Comparison of ENCODE assay signal across 19 cellular contexts in the genomic region with DNA sequence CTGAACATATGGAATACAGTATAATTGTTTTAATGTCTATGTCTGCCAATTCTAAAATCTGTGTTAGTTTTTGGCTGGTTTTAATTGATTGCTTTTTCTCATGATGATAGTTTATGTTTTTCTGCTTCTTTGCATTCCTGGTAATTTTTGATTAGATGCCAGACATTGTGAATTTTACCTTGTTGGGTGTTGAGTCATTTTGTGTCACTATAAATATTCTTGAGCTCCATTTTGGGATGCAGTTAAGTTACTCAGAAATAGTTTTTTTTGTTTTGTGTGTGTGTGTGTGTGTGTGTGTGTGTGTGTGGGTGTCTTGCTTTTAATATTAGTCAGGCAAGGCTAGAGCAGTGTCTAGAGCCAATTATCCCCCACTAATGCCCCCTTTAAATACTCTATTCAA.
"Had no signal": no experiment of that assay in that cellular context is flagged by ENCODE, and none has a peak within 500 bp of the region (broad histone marks: within the 10 kb centered on the region; RNA-seq: fewer than 3 reads in every experiment).

No MANE protein-coding gene starts in this region.

- H3K27ac ChIP-seq: prostate gland, suprapubic skin had no signal

- H3K4me1 ChIP-seq: prostate gland, suprapubic skin had no signal

- ATAC-seq: activated T-cell treated with anti-CD3 and anti-CD28 coated beads, Interleukin-2, amount 50 U/mL, for 72 hours; left colon; right cardiac atrium; T-cell had no signal

- H3K36me3 ChIP-seq: prostate gland, suprapubic skin had no signal

- H3K4me3 ChIP-seq: lung, prostate gland, suprapubic skin had no signal

- DNase-seq: activated CD4-positive, alpha-beta T cell treated with anti-CD3 and anti-CD28 coated beads, Interleukin-2, amount 10 ng/mL, durations not matched to agents 7 days and 5 days; activated CD8-positive, alpha-beta memory T cell treated with anti-CD3 and anti-CD28 coated beads, Interleukin-2, amount 50 U/mL, for 48 hours; activated naive CD8-positive, alpha-beta T cell treated with anti-CD3 and anti-CD28 coated beads for 36 hours; activated T-cell treated with anti-CD3 and anti-CD28 coated beads, Interleukin-2, amount 50 U/mL, for 72 hours; anterior cingulate cortex; cerebellar nuclear complex; endodermal cell; erythroblast; foreskin fibroblast; immature natural killer cell; left colon; midbrain; right cardiac atrium; small intestine; T-cell; T-helper 9 cell had no signal

- H3K9me3 ChIP-seq: prostate gland, suprapubic skin had no signal

- H3K27me3 ChIP-seq: suprapubic skin had no signal
